28 cellular contexts compared by ENCODE assay signal in genomic region chr4:2560167-2560566, GRCh38. TPM values are rescaled to one million over a fixed set of nuclear protein-coding genes. Genes with fewer than 3 reads are reported as not detected.
DNase-seq lines count a peak whose midpoint lies in the region; ATAC-seq and TF ChIP-seq lines count a peak whose summit lies in the region.
"Had no signal": no experiment of that assay in that cellular context is flagged by ENCODE, and none has a peak within 500 bp of the region (broad histone marks: within the 10 kb centered on the region; RNA-seq: fewer than 3 reads in every experiment).

No MANE protein-coding gene starts in this region.

- H3K9me3 ChIP-seq in right atrium auricular region (no peaks in the 10 kb centered on the region), neural progenitor cell (ENCODE audit: low read depth) (no peaks in the 10 kb centered on the region), hepatocyte (ENCODE audit: low read depth) (no peaks in the 10 kb centered on the region)
- H3K9me3 ChIP-seq: BLaER1 had no signal

- no peak overlapping the region for H3K4me3 ChIP-seq in right atrium auricular region
- no peak overlapping the region for H3K4me3 ChIP-seq in neural progenitor cell
- H3K4me3 ChIP-seq in hepatocyte: no peak overlapping the region
- H3K4me3 ChIP-seq: BLaER1, GM12878, K562 had no signal

- peaks cover 6% of the 10 kb centered on the region for H3K36me3 Mint-ChIP-seq in central memory CD8-positive, alpha-beta T cell (ENCODE audit: insufficient read depth)
- H3K36me3 Mint-ChIP-seq in neural progenitor cell: peaks cover 30% of the 10 kb centered on the region

- peaks cover 92% of the 10 kb centered on the region for H4K20me1 ChIP-seq in neural progenitor cell (ENCODE audit: low read depth)
- peaks cover 79% of the 10 kb centered on the region for H4K20me1 ChIP-seq in hepatocyte (ENCODE audit: insufficient read depth, poor library complexity, severe bottlenecking)

- H3K27ac Mint-ChIP-seq in central memory CD8-positive, alpha-beta T cell (ENCODE audit: low read depth): peak overlapping the region; percentile 36
- H3K27ac Mint-ChIP-seq in neural progenitor cell: peak overlapping the region; percentile 22

- H3K36me3 ChIP-seq in right atrium auricular region: no peaks in the 10 kb centered on the region
- no peaks in the 10 kb centered on the region for H3K36me3 ChIP-seq in neural progenitor cell
- no peaks in the 10 kb centered on the region for H3K36me3 ChIP-seq in hepatocyte (replicated peaks; ENCODE audit: insufficient read depth, low read depth)

- no peaks in the 10 kb centered on the region for H3K9me2 ChIP-seq in hepatocyte (replicated peaks; ENCODE audit: insufficient read depth)

- no peak for TF ChIP-seq CTCF in right atrium auricular region (IDR thresholded peaks at IDR 0.05)
- TF ChIP-seq CTCF in neural progenitor cell (IDR thresholded peaks at IDR 0.05): no peak
- TF ChIP-seq CTCF in hepatocyte (IDR thresholded peaks at IDR 0.05; ENCODE audit: poor library complexity): no peak

- H3K4me1 ChIP-seq in right atrium auricular region (peaks cover 0 to 10% of the 10 kb centered on the region in 2 donors), neural progenitor cell (no peaks in the 10 kb centered on the region), hepatocyte (ENCODE audit: insufficient read depth) (no peaks in the 10 kb centered on the region)

- H3K9ac ChIP-seq in neural progenitor cell: no peak overlapping the region
- H3K9ac ChIP-seq: BLaER1 had no signal

- H3F3A ChIP-seq in neural progenitor cell (ENCODE audit: low read depth): no peaks in the 10 kb centered on the region

- H2AFZ ChIP-seq in neural progenitor cell (replicated peaks): no peak overlapping the region
- no peak overlapping the region for H2AFZ ChIP-seq in hepatocyte

- WGBS in hepatocyte (ENCODE audit: low lambda C conversion rate, missing lambda C conversion rate): 94% methylated on average over 9 of the region's 12 CpGs

- H3K79me2 ChIP-seq in neural progenitor cell (ENCODE audit: low read depth) (peaks cover 100% of the 10 kb centered on the region), hepatocyte (peaks cover 100% of the 10 kb centered on the region)

- ATAC-seq in left ventricle myocardium superior: peak; percentile 34
- ATAC-seq in central memory CD8-positive, alpha-beta T cell (replicated peaks; ENCODE audit: extremely low read depth, poor library complexity, severe bottlenecking): no peak
- ATAC-seq: GM12878, HepG2 had no signal

- H3K27ac ChIP-seq in right atrium auricular region (no peak overlapping the region), neural progenitor cell (no peak overlapping the region), hepatocyte (no peak overlapping the region)
- H3K27ac ChIP-seq: BLaER1, HL-60, RWPE1 had no signal

- H3K4me3 Mint-ChIP-seq in central memory CD8-positive, alpha-beta T cell: no peak overlapping the region
- no peak overlapping the region for H3K4me3 Mint-ChIP-seq in neural progenitor cell
- H3K4me3 Mint-ChIP-seq: CD4-positive, alpha-beta T cell; HFFc6 had no signal

- intact Hi-C loops in left ventricle myocardium superior (cut with micrococcal nuclease): no loop called here

- peaks cover 21% of the 10 kb centered on the region for H3K4me1 Mint-ChIP-seq in central memory CD8-positive, alpha-beta T cell
- H3K4me1 Mint-ChIP-seq in neural progenitor cell: peaks cover 17% of the 10 kb centered on the region

- H3K27me3 ChIP-seq in right atrium auricular region (no peaks in the 10 kb centered on the region), neural progenitor cell (no peaks in the 10 kb centered on the region), hepatocyte (no peaks in the 10 kb centered on the region)
- H3K27me3 ChIP-seq: BLaER1 had no signal

- no peak overlapping the region for H3K4me2 ChIP-seq in neural progenitor cell
- no peak overlapping the region for H3K4me2 ChIP-seq in hepatocyte
- H3K4me2 ChIP-seq: BLaER1 had no signal

- no peaks in the 10 kb centered on the region for H3K9me3 Mint-ChIP-seq in central memory CD8-positive, alpha-beta T cell
- H3K9me3 Mint-ChIP-seq in neural progenitor cell: no peaks in the 10 kb centered on the region
- H3K9me3 Mint-ChIP-seq: CD4-positive, alpha-beta T cell; HFFc6 had no signal

- DNase-seq in left ventricle myocardium superior: no peak
- DNase-seq in right atrium auricular region (ENCODE audit: low spot score): no peak
- DNase-seq in central memory CD8-positive, alpha-beta T cell (ENCODE audit: low spot score in 2 of 2): no peak
- no peak for DNase-seq in neural progenitor cell (ENCODE audit: low spot score)
- no peak for DNase-seq in activated effector memory CD4-positive, alpha-beta T cell treated with anti-CD3 and anti-CD28 coated beads, Interleukin-2, amount 50 U/mL, for 16 hours
- no peak for DNase-seq in hepatocyte (ENCODE audit: low spot score)
- DNase-seq in kidney tubule cell (ENCODE audit: low spot score): no peak
- DNase-seq: ACHN; CD4-positive, alpha-beta T cell; COR-L47; DMS 273 treated with DMSO at 0.1 percent for 48 hours; DND-41; H7; HFFc6; NCI-H1105; NCI-H146; NCI-H2029; NCI-H2171; NCI-H345; NCI-H524; NCI-H774; NK-92 treated with Interleukin-12 subunit alpha and Interleukin-12 subunit beta, amount 100 ng/mL, for 24 hours had no signal

- H3K27me3 Mint-ChIP-seq in central memory CD8-positive, alpha-beta T cell: no peaks in the 10 kb centered on the region
- H3K27me3 Mint-ChIP-seq in neural progenitor cell (ENCODE audit: insufficient read depth, low read depth): peaks cover 2% of the 10 kb centered on the region
- H3K27me3 Mint-ChIP-seq: CD4-positive, alpha-beta T cell had no signal

RNA-seq across cellular contexts. Expression of gene FAM193A, which starts 23.7 kb away (rescaled TPM):
- 16.0 TPM for total RNA-seq in left ventricle myocardium superior
- 10 to 100 TPM; 14.6 to 17.0 TPM for total RNA-seq in right atrium auricular region
- 22.5 and 29.1 TPM in 2 replicates for total RNA-seq in neural progenitor cell (ENCODE audit: low replicate concordance)
- 9.8 and 15.8 TPM in 2 replicates for total RNA-seq in hepatocyte
- polyA plus RNA-seq in hepatocyte: 11.4 and 19.0 TPM in 2 replicates
